Comparison of ENCODE assay signal across 8 cellular contexts in genomic region chr7:27196287-27196739, GRCh38. TPM values are rescaled to one million over a fixed set of nuclear protein-coding genes. Genes with fewer than 3 reads are reported as not detected.
A peak's percentile ranks its signal among the peaks of the same experiment; 100 is the strongest.
DNase-seq lines count a peak whose midpoint lies in the region; ATAC-seq and TF ChIP-seq lines count a peak whose summit lies in the region.

No MANE protein-coding gene starts in this region.

- no peak overlapping the region for H3K4me3 ChIP-seq in left lung

- DNase-seq in NCI-H1092 (lab: John Stamatoyannopoulos, UW) (peak; percentile 68), NCI-H1092 treated with DMSO at 0.1 percent for 48 hours (lab: John Stamatoyannopoulos, UW) (no peak), NCI-H2196 (lab: John Stamatoyannopoulos, UW; ENCODE audit: unreplicated experiment) (peak; percentile 78), left lung (peak; percentile 74 to 85)
- DNase-seq in activated CD4-positive, CD25-positive, alpha-beta regulatory T cell treated with anti-CD3 and anti-CD28 coated beads, Interleukin-2, amount 50 U/mL, for 72 hours = peak; percentile 84
- peak; percentile 67 for DNase-seq in central memory CD4-positive, alpha-beta T cell
- DNase-seq in stimulated activated CD4-positive, alpha-beta T cell treated with anti-CD3 and anti-CD28 coated beads, Interleukin-4, amount 100 ng/mL, for 24 hours = peak; percentile 89

- no peak overlapping the region for H3K27ac ChIP-seq in left lung

- no peaks in the 10 kb centered on the region for H3K36me3 ChIP-seq in left lung

- H3K27me3 ChIP-seq in left lung = peaks cover 97 to 98% of the 10 kb centered on the region in 2 donors

- peaks cover 11 to 45% of the 10 kb centered on the region in 2 donors for H3K4me1 ChIP-seq in left lung

- intact Hi-C loops in left lung (cut with DNase I) = no loop called here

- TF ChIP-seq CTCF in left lung (IDR thresholded peaks at IDR 0.05) = peak; percentile 68 to 77

- H3K9me3 ChIP-seq in left lung = no peaks in the 10 kb centered on the region

- peak; percentile 64 for ATAC-seq in left lung
- no peak for ATAC-seq in GM19324 (IDR thresholded peaks at IDR 0.05; ENCODE audit: low FRiP score, unreplicated experiment)

RNA-seq across cellular contexts. Expression of gene HOXA13, which starts 3.6 kb away (rescaled TPM):
- total RNA-seq in left lung = not detected

RNA-seq across cellular contexts. Expression of gene HOXA11, which starts 11.3 kb away (rescaled TPM):
- under 1 TPM in 1 of 2 donors, not detected in 1; 0.10 TPM for total RNA-seq in left lung

RNA-seq across cellular contexts. Expression of gene HOXA10, which starts 22.2 kb away (rescaled TPM):
- total RNA-seq in left lung = under 1 TPM; 0.42 to 0.55 TPM

RNA-seq across cellular contexts. Expression of gene HOXA9, which starts 31.0 kb away (rescaled TPM):
- 1 to 10 TPM in 1 of 2 donors, under 1 TPM in 1; 0.73 to 1.4 TPM for total RNA-seq in left lung

RNA-seq across cellular contexts. Expression of gene HOXA7, which starts 39.8 kb away (rescaled TPM):
- total RNA-seq in left lung = 1 to 10 TPM; 1.3 to 2.2 TPM
